Comparison of ENCODE assay signal across 1 cellular context in genomic region chr20:34710861-34711574, GRCh38.
TF ChIP-seq lines count a peak whose summit lies in the region.

No MANE protein-coding gene starts in this region.

TF ChIP-seq in HepG2, 621 proteins besides CTCF, POLR2A, EP300 and RAD21:
- TF ChIP-seq ZNF687 (CRISPR knock-in tag; IDR thresholded peaks at IDR 0.05) = peak; percentile 43; the same call in 1 of the 2 replicates
- TF ChIP-seq AHDC1 (CRISPR knock-in tag; IDR thresholded peaks at IDR 0.05; ENCODE audit: borderline replicate concordance) = no peak
- TF ChIP-seq IRX3 (CRISPR knock-in tag; IDR thresholded peaks at IDR 0.05; ENCODE audit: borderline replicate concordance, low read depth) = no peak
- TF ChIP-seq HINFP (CRISPR knock-in tag; IDR thresholded peaks at IDR 0.05; ENCODE audit: low read depth) = no peak
- TF ChIP-seq ZNF275 (CRISPR knock-in tag; IDR thresholded peaks at IDR 0.05; ENCODE audit: borderline replicate concordance) = no peak
- peak; percentile 83 for TF ChIP-seq POLR2AphosphoS2 (IDR thresholded peaks at IDR 0.05; ENCODE audit: low read depth, low read length)
- no peak for TF ChIP-seq SMAD3 (CRISPR knock-in tag; IDR thresholded peaks at IDR 0.05)
- TF ChIP-seq RFX1 (IDR thresholded peaks at IDR 0.05) = 0 out of 2 replicates have a peak, but pooled peaks have one; percentile 3
- TF ChIP-seq ZNF577 (CRISPR knock-in tag; IDR thresholded peaks at IDR 0.05; ENCODE audit: borderline replicate concordance, low read depth) = no peak
- peak; percentile 4 for TF ChIP-seq ZNF282 (IDR thresholded peaks at IDR 0.05; ENCODE audit: partially characterized antibody)
- TF ChIP-seq IKZF5 (CRISPR knock-in tag; IDR thresholded peaks at IDR 0.05) = no peak
- TF ChIP-seq ZNF747 (CRISPR knock-in tag; IDR thresholded peaks at IDR 0.05; ENCODE audit: borderline replicate concordance) = no peak
- TF ChIP-seq HCFC1 (IDR thresholded peaks at IDR 0.05; ENCODE audit: low read depth, low read length) = no peak
- no peak for TF ChIP-seq ZNF382 (CRISPR knock-in tag; IDR thresholded peaks at IDR 0.05; ENCODE audit: borderline replicate concordance)
- no peak for TF ChIP-seq ZMYM4 (CRISPR knock-in tag; IDR thresholded peaks at IDR 0.05)
